In the genomic region with DNA sequence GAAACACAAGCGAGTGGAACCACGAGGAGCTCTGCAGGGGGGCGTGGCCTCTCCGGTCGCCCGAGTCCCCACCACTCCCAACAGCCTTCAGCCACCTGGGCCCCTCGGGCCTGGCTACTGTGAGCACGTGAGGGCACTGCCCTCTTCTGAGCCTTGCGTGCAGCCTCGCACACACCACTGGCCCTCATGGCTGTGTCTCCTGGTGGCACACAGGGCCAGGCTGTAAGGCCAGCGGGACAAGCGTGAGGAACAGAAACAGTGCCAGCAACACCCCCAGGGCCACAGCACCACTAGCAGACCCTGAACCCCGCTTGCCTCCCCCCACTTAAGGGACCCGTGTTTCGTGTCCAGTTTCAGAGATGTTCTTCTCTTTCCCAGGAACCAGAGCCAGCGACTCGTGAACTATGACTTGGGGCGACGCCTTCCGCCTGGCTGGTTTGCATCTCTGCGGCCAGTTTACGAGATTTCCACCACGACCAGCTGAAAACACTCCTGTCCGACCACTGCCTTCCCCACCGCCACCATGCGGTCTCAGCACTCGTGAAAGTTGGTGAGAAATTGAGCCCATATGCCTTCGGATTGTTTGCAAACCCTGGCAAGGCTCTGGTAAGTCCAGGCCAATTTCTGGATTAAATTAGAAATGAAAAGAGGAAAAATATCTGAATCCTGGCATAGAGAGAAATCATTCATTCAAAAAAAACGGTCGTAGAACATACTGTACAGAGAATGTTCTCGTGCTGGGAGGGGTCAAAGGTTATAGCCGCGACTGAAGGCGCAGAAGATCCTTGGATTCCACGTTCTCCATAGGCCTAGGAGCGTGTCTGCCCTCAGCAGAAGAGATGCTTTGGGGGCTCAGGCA, we compare ENCODE assay signal across 31 cellular contexts.
A peak's percentile ranks its signal among the peaks of the same experiment; 100 is the strongest.
DNase-seq lines count a peak whose midpoint lies in the region; ATAC-seq and TF ChIP-seq lines count a peak whose summit lies in the region.
"Had no signal": no experiment of that assay in that cellular context is flagged by ENCODE, and none has a peak within 500 bp of the region (broad histone marks: within the 10 kb centered on the region; RNA-seq: fewer than 3 reads in every experiment).

No MANE protein-coding gene starts in this region.

- CTCF ChIA-PET in activated naive CD4-positive, alpha-beta T cell treated with anti-CD3 and anti-CD28 coated beads for 36 hours (lab: Charles Lee): no interaction called here

- no peak overlapping the region for H3K27ac Mint-ChIP-seq in activated naive CD4-positive, alpha-beta T cell treated with anti-CD3 and anti-CD28 coated beads for 36 hours
- H3K27ac Mint-ChIP-seq: activated CD8-positive, alpha-beta memory T cell treated with anti-CD3 and anti-CD28 coated beads, Interleukin-2, amount 10 ng/mL, durations not matched to agents 7 days and 5 days; activated naive CD4-positive, alpha-beta T cell treated with anti-CD3 and anti-CD28 coated beads, Interleukin-2, amount 10 ng/mL, durations not matched to agents 7 days and 5 days; activated T-cell treated with anti-CD3 and anti-CD28 coated beads, Interleukin-2, amount 50 U/mL, for 72 hours; CD4-positive, CD25-positive, alpha-beta regulatory T cell; stimulated activated effector memory CD8-positive, alpha-beta T cell treated with anti-CD3 and anti-CD28 coated beads, Interleukin-12 subunit alpha, Interleukin-12 subunit beta, amount 100 ng/mL, for 72 hours had no signal

- no peaks in the 10 kb centered on the region for H3K4me1 ChIP-seq in lower lobe of right lung
- H3K4me1 ChIP-seq: psoas muscle, upper lobe of left lung had no signal

- H3K36me3 Mint-ChIP-seq in activated naive CD4-positive, alpha-beta T cell treated with anti-CD3 and anti-CD28 coated beads for 36 hours (ENCODE audit: low read depth): no peaks in the 10 kb centered on the region
- H3K36me3 Mint-ChIP-seq in activated T-cell treated with anti-CD3 and anti-CD28 coated beads, Interleukin-2, amount 50 U/mL, for 4 hours (ENCODE audit: insufficient read depth): no peaks in the 10 kb centered on the region
- H3K36me3 Mint-ChIP-seq: activated CD8-positive, alpha-beta memory T cell treated with anti-CD3 and anti-CD28 coated beads, Interleukin-2, amount 10 ng/mL, durations not matched to agents 7 days and 5 days; activated naive CD4-positive, alpha-beta T cell treated with anti-CD3 and anti-CD28 coated beads, Interleukin-2, amount 10 ng/mL, durations not matched to agents 7 days and 5 days; CD4-positive, CD25-positive, alpha-beta regulatory T cell; stimulated activated effector memory CD8-positive, alpha-beta T cell treated with anti-CD3 and anti-CD28 coated beads, Interleukin-12 subunit alpha, Interleukin-12 subunit beta, amount 100 ng/mL, for 72 hours had no signal

- H3K9me3 ChIP-seq in lower lobe of right lung: no peaks in the 10 kb centered on the region
- H3K9me3 ChIP-seq: heart left ventricle, psoas muscle, upper lobe of left lung had no signal

- intact Hi-C loops in activated naive CD4-positive, alpha-beta T cell treated with anti-CD3 and anti-CD28 coated beads for 36 hours (cut with micrococcal nuclease): no loop called here
- intact Hi-C loops in lower lobe of right lung (cut with DNase I): no loop called here

- no peaks in the 10 kb centered on the region for H3K9me3 Mint-ChIP-seq in activated naive CD4-positive, alpha-beta T cell treated with anti-CD3 and anti-CD28 coated beads for 36 hours
- no peaks in the 10 kb centered on the region for H3K9me3 Mint-ChIP-seq in activated T-cell treated with anti-CD3 and anti-CD28 coated beads, Interleukin-2, amount 50 U/mL, for 4 hours
- H3K9me3 Mint-ChIP-seq: activated naive CD4-positive, alpha-beta T cell treated with anti-CD3 and anti-CD28 coated beads, Interleukin-2, amount 10 ng/mL, durations not matched to agents 7 days and 5 days; activated T-cell treated with anti-CD3 and anti-CD28 coated beads, Interleukin-2, amount 50 U/mL, for 72 hours; CD4-positive, CD25-positive, alpha-beta regulatory T cell; stimulated activated effector memory CD8-positive, alpha-beta T cell treated with anti-CD3 and anti-CD28 coated beads, Interleukin-12 subunit alpha, Interleukin-12 subunit beta, amount 100 ng/mL, for 72 hours had no signal

- peak; percentile 7 for DNase-seq in activated naive CD4-positive, alpha-beta T cell treated with anti-CD3 and anti-CD28 coated beads, Interleukin-2, amount 50 U/mL, for 16 hours
- DNase-seq in activated naive CD4-positive, alpha-beta T cell treated with anti-CD3 and anti-CD28 coated beads for 36 hours: no peak
- DNase-seq in choroid plexus epithelial cell (ENCODE audit: low read depth) (peak; percentile 31), lower lobe of right lung (peak; percentile 41), superior temporal gyrus (ENCODE audit: extremely low spot score) (peak; percentile 29), NCI-H1930 (lab: John Stamatoyannopoulos, UW) (no peak)
- no peak for DNase-seq in activated T-cell treated with anti-CD3 and anti-CD28 coated beads, Interleukin-2, amount 50 U/mL, for 4 hours
- DNase-seq in activated CD8-positive, alpha-beta memory T cell treated with anti-CD3 and anti-CD28 coated beads, Interleukin-2, amount 50 U/mL, for 48 hours: no peak
- DNase-seq: activated CD8-positive, alpha-beta memory T cell treated with anti-CD3 and anti-CD28 coated beads, Interleukin-2, amount 10 ng/mL, durations not matched to agents 7 days and 5 days; activated naive CD4-positive, alpha-beta T cell treated with anti-CD3 and anti-CD28 coated beads, Interleukin-2, amount 10 ng/mL, durations not matched to agents 7 days and 5 days; activated T-cell treated with anti-CD3 and anti-CD28 coated beads, Interleukin-2, amount 50 U/mL, for 72 hours; Calu3; CD4-positive, CD25-positive, alpha-beta regulatory T cell; DMS79 treated with DMSO at 0.1 percent for 48 hours; effector CD8-positive, alpha-beta T cell; GF-D8; HCEC 1CT; Karpas-422; NCI-H1417; NCI-H2029 treated with DMSO at 0.1 percent for 48 hours; NCI-H2227 treated with DMSO at 0.1 percent for 48 hours; NCI-H526 treated with DMSO at 0.1 percent for 48 hours; NK-92 treated with Interleukin-12 subunit alpha and Interleukin-12 subunit beta, amount 100 ng/mL, for 24 hours; SK-N-SH; stimulated activated CD4-positive, alpha-beta T cell treated with anti-CD3 and anti-CD28 coated beads, Interleukin-15, amount 100 ng/mL, for 24 hours; upper lobe of left lung had no signal

- H3K4me3 Mint-ChIP-seq in activated naive CD4-positive, alpha-beta T cell treated with anti-CD3 and anti-CD28 coated beads for 36 hours: no peak overlapping the region
- H3K4me3 Mint-ChIP-seq in activated T-cell treated with anti-CD3 and anti-CD28 coated beads, Interleukin-2, amount 50 U/mL, for 4 hours: no peak overlapping the region
- H3K4me3 Mint-ChIP-seq: activated CD8-positive, alpha-beta memory T cell treated with anti-CD3 and anti-CD28 coated beads, Interleukin-2, amount 10 ng/mL, durations not matched to agents 7 days and 5 days; activated naive CD4-positive, alpha-beta T cell treated with anti-CD3 and anti-CD28 coated beads, Interleukin-2, amount 10 ng/mL, durations not matched to agents 7 days and 5 days; activated T-cell treated with anti-CD3 and anti-CD28 coated beads, Interleukin-2, amount 50 U/mL, for 72 hours; CD4-positive, CD25-positive, alpha-beta regulatory T cell; stimulated activated effector memory CD8-positive, alpha-beta T cell treated with anti-CD3 and anti-CD28 coated beads, Interleukin-12 subunit alpha, Interleukin-12 subunit beta, amount 100 ng/mL, for 72 hours had no signal

- H3K4me3 ChIP-seq in choroid plexus epithelial cell (ENCODE audit: low read depth, low read length) (no peak overlapping the region), lower lobe of right lung (no peak overlapping the region)
- H3K4me3 ChIP-seq: coronary artery, heart left ventricle, psoas muscle, upper lobe of left lung had no signal

- H3K27me3 Mint-ChIP-seq in activated naive CD4-positive, alpha-beta T cell treated with anti-CD3 and anti-CD28 coated beads for 36 hours (ENCODE audit: low read depth): no peaks in the 10 kb centered on the region
- no peaks in the 10 kb centered on the region for H3K27me3 Mint-ChIP-seq in activated T-cell treated with anti-CD3 and anti-CD28 coated beads, Interleukin-2, amount 50 U/mL, for 4 hours (ENCODE audit: low read depth)
- H3K27me3 Mint-ChIP-seq: activated CD8-positive, alpha-beta memory T cell treated with anti-CD3 and anti-CD28 coated beads, Interleukin-2, amount 10 ng/mL, durations not matched to agents 7 days and 5 days; CD4-positive, CD25-positive, alpha-beta regulatory T cell had no signal

- no peaks in the 10 kb centered on the region for H3K4me1 Mint-ChIP-seq in activated naive CD4-positive, alpha-beta T cell treated with anti-CD3 and anti-CD28 coated beads for 36 hours (ENCODE audit: low read depth)
- no peaks in the 10 kb centered on the region for H3K4me1 Mint-ChIP-seq in activated T-cell treated with anti-CD3 and anti-CD28 coated beads, Interleukin-2, amount 50 U/mL, for 4 hours (ENCODE audit: low read depth)
- H3K4me1 Mint-ChIP-seq: activated CD8-positive, alpha-beta memory T cell treated with anti-CD3 and anti-CD28 coated beads, Interleukin-2, amount 10 ng/mL, durations not matched to agents 7 days and 5 days; activated naive CD4-positive, alpha-beta T cell treated with anti-CD3 and anti-CD28 coated beads, Interleukin-2, amount 10 ng/mL, durations not matched to agents 7 days and 5 days; CD4-positive, CD25-positive, alpha-beta regulatory T cell; stimulated activated effector memory CD8-positive, alpha-beta T cell treated with anti-CD3 and anti-CD28 coated beads, Interleukin-12 subunit alpha, Interleukin-12 subunit beta, amount 100 ng/mL, for 72 hours had no signal

- TF ChIP-seq CTCF in choroid plexus epithelial cell (conservative IDR thresholded peaks at IDR 0.05; ENCODE audit: low read depth, low read length) (no peak), lower lobe of right lung (IDR thresholded peaks at IDR 0.05) (no peak)

- no peaks in the 10 kb centered on the region for H3K27me3 ChIP-seq in lower lobe of right lung (ENCODE audit: low read depth)
- H3K27me3 ChIP-seq: upper lobe of left lung had no signal

- no peak overlapping the region for H3K27ac ChIP-seq in lower lobe of right lung
- H3K27ac ChIP-seq: 22Rv1, coronary artery, heart left ventricle, psoas muscle, upper lobe of left lung had no signal

- no peak for ATAC-seq in lower lobe of right lung
- no peak for ATAC-seq in activated T-cell treated with anti-CD3 and anti-CD28 coated beads, Interleukin-2, amount 50 U/mL, for 4 hours
- ATAC-seq: activated CD8-positive, alpha-beta memory T cell treated with anti-CD3 and anti-CD28 coated beads, Interleukin-2, amount 10 ng/mL, durations not matched to agents 7 days and 5 days; activated T-cell treated with anti-CD3 and anti-CD28 coated beads, Interleukin-2, amount 50 U/mL, for 72 hours; heart left ventricle; psoas muscle; stimulated activated effector memory CD8-positive, alpha-beta T cell treated with anti-CD3 and anti-CD28 coated beads, Interleukin-12 subunit alpha, Interleukin-12 subunit beta, amount 100 ng/mL, for 72 hours had no signal

- H3K36me3 ChIP-seq in lower lobe of right lung: no peaks in the 10 kb centered on the region
- H3K36me3 ChIP-seq: heart left ventricle, upper lobe of left lung had no signal

Comparison
In these comparisons a context has a peak if more than half of its experiments do, and no peak if none do; other contexts are left out.
1. DNase-seq: peak in activated naive CD4-positive, alpha-beta T cell treated with anti-CD3 and anti-CD28 coated beads, Interleukin-2, amount 50 U/mL, for 16 hours (single experiment), choroid plexus epithelial cell (single experiment), lower lobe of right lung (single experiment) and superior temporal gyrus (single experiment); none in activated naive CD4-positive, alpha-beta T cell treated with anti-CD3 and anti-CD28 coated beads for 36 hours (single experiment), activated T-cell treated with anti-CD3 and anti-CD28 coated beads, Interleukin-2, amount 50 U/mL, for 4 hours (single experiment), activated CD8-positive, alpha-beta memory T cell treated with anti-CD3 and anti-CD28 coated beads, Interleukin-2, amount 50 U/mL, for 48 hours (single experiment) and NCI-H1930 (0 of 2).